In the genomic region with DNA sequence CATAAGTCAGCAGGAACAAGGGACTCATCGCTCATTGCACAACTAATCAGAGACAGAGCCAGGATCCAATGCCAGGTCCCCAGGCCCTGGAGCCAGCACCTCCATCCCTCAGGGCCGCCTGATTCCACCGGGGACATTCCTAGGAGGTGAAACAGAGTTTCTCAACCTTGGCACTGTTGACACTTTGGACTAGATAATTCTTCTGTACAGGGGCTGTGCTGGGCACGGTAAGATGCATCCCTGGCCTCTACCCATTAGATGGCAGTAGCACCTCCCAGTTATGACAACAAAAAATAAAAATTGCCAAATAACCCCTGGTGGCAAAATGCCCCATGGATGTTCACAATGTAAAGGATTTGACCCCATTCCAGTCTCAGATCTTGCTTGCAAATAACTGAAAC, we compare ENCODE assay signal across 10 cellular contexts.
A peak's percentile ranks its signal among the peaks of the same experiment; 100 is the strongest.
DNase-seq lines count a peak whose midpoint lies in the region; ATAC-seq and TF ChIP-seq lines count a peak whose summit lies in the region.
"Had no signal": no experiment of that assay in that cellular context is flagged by ENCODE, and none has a peak within 500 bp of the region (broad histone marks: within the 10 kb centered on the region; RNA-seq: fewer than 3 reads in every experiment).

No MANE protein-coding gene starts in this region.

- no peak overlapping the region for H3K4me3 ChIP-seq in fibroblast of pulmonary artery (replicated peaks; ENCODE audit: low read depth, low read length)
- H3K4me3 ChIP-seq: gastroesophageal sphincter, spleen had no signal

- TF ChIP-seq CTCF in GM12874 (IDR thresholded peaks at IDR 0.05; ENCODE audit: insufficient read depth, low read depth, low read length) (peak; percentile 54), fibroblast of pulmonary artery (IDR thresholded peaks at IDR 0.05; ENCODE audit: low read length, missing control alignments) (peak; percentile 20)

- peak; percentile 38 for DNase-seq in AG08395 (ENCODE audit: low spot score)
- DNase-seq in OCI-M1 (lab: John Stamatoyannopoulos, UW) = peak; percentile 48
- DNase-seq in fibroblast of pulmonary artery (ENCODE audit: low read depth) = peak; percentile 4
- no peak for DNase-seq in ureter (ENCODE audit: low spot score)
- DNase-seq in activated gamma-delta T cell (lab: John Stamatoyannopoulos, UW) = no peak
- no peak for DNase-seq in NCI-H146 (lab: John Stamatoyannopoulos, UW)
- DNase-seq: spleen had no signal

- no peak for ATAC-seq in HG03175 (IDR thresholded peaks at IDR 0.05; ENCODE audit: unreplicated experiment)
- ATAC-seq: gastroesophageal sphincter had no signal

Comparison
In these comparisons a context has a peak if more than half of its experiments do, and no peak if none do; other contexts are left out.
1. DNase-seq: peak in AG08395 (single experiment), OCI-M1 (single experiment) and fibroblast of pulmonary artery (single experiment); none in ureter (single experiment), activated gamma-delta T cell (single experiment) and NCI-H146 (single experiment).